9 cellular contexts compared by ENCODE assay signal in genomic region chr6:144675231-144675861, GRCh38.
DNase-seq lines count a peak whose midpoint lies in the region; TF ChIP-seq lines count a peak whose summit lies in the region.
"Had no signal": no experiment of that assay in that cellular context is flagged by ENCODE, and none has a peak within 500 bp of the region (broad histone marks: within the 10 kb centered on the region; RNA-seq: fewer than 3 reads in every experiment).

No MANE protein-coding gene starts in this region.

- H3K36me3 ChIP-seq in smooth muscle cell (ENCODE audit: low read depth) = peaks cover 6% of the 10 kb centered on the region

- peaks cover 38% of the 10 kb centered on the region for H3K79me2 ChIP-seq in smooth muscle cell (ENCODE audit: low read depth)

- peak; percentile 24 for DNase-seq in DMS 273 (lab: John Stamatoyannopoulos, UW; ENCODE audit: unreplicated experiment)
- no peak for DNase-seq in DMS 273 treated with DMSO at 0.1 percent for 48 hours (lab: John Stamatoyannopoulos, UW)
- peak; percentile 97 for DNase-seq in NCI-H2171 treated with DMSO at 0.1 percent for 48 hours (lab: John Stamatoyannopoulos, UW)
- peak; percentile 78 to 79 for DNase-seq in cardiac fibroblast (ENCODE audit: low read depth in 2 of 2)
- DNase-seq in smooth muscle cell (lab: John Stamatoyannopoulos, UW; ENCODE audit: unreplicated experiment) = no peak
- DNase-seq in medulla oblongata (ENCODE audit: extremely low spot score) = no peak
- DNase-seq in NCI-H82 (lab: John Stamatoyannopoulos, UW) = no peak
- DNase-seq in SKM-1 treated with dmso at 0.1 percent for 144 hours (lab: John Stamatoyannopoulos, UW; ENCODE audit: unreplicated experiment) = no peak

- H3K27me3 ChIP-seq in smooth muscle cell (ENCODE audit: low read depth) = no peaks in the 10 kb centered on the region

- H3K9ac ChIP-seq in smooth muscle cell (ENCODE audit: low read depth) = no peak overlapping the region

- H3F3A ChIP-seq in smooth muscle cell (ENCODE audit: low read depth) = peaks cover 9% of the 10 kb centered on the region

- peak overlapping the region; percentile 1 for H3K4me2 ChIP-seq in smooth muscle cell

- no peak overlapping the region for H2AFZ ChIP-seq in smooth muscle cell (ENCODE audit: low read depth)

- H3K27ac ChIP-seq in smooth muscle cell (ENCODE audit: low read depth) = peak overlapping the region; percentile 7
- H3K27ac ChIP-seq: 22Rv1 had no signal

- peaks cover 8% of the 10 kb centered on the region for H4K20me1 ChIP-seq in smooth muscle cell (ENCODE audit: low read depth)

- H3K4me3 ChIP-seq in cardiac fibroblast (replicated peaks in 1 of 2; ENCODE audit: low read depth in 2 of 2, low read length in 2 of 2) = no peak overlapping the region
- H3K4me3 ChIP-seq in smooth muscle cell = no peak overlapping the region

- WGBS in smooth muscle cell (ENCODE audit: low lambda C conversion rate) = 42% methylated on average over 6 of the region's 6 CpGs

- no peaks in the 10 kb centered on the region for H3K4me1 ChIP-seq in smooth muscle cell (ENCODE audit: low read depth)

- TF ChIP-seq CTCF in cardiac fibroblast (IDR thresholded peaks at IDR 0.05; ENCODE audit: low read depth, low read length) = no peak
- no peak for TF ChIP-seq CTCF in smooth muscle cell (IDR thresholded peaks at IDR 0.05; ENCODE audit: borderline replicate concordance, insufficient read depth, poor library complexity, severe bottlenecking)

- peaks cover under 1% of the 10 kb centered on the region for H3K9me3 ChIP-seq in smooth muscle cell (replicated peaks; ENCODE audit: low read depth)

Comparison
In these comparisons a context has a peak if more than half of its experiments do, and no peak if none do; other contexts are left out.
1. DNase-seq: peak in DMS 273 (single experiment), NCI-H2171 treated with DMSO at 0.1 percent for 48 hours (single experiment) and cardiac fibroblast (2 of 2); none in DMS 273 treated with DMSO at 0.1 percent for 48 hours (single experiment), smooth muscle cell (single experiment), medulla oblongata (single experiment), NCI-H82 (single experiment) and SKM-1 treated with dmso at 0.1 percent for 144 hours (single experiment).